In genomic region chr2:129192117-129192516, GRCh38 we compare ENCODE assay signal across 22 cellular contexts.
DNase-seq lines count a peak whose midpoint lies in the region; ATAC-seq and TF ChIP-seq lines count a peak whose summit lies in the region.
"Had no signal": no experiment of that assay in that cellular context is flagged by ENCODE, and none has a peak within 500 bp of the region (broad histone marks: within the 10 kb centered on the region; RNA-seq: fewer than 3 reads in every experiment).

No MANE protein-coding gene starts in this region.

- POLR2A ChIA-PET in MCF 10A (lab: Yijun Ruan, JAX): interaction anchor here (0.7 to 1.5 kb wide), 3 partner anchors 10 to 872 kb away, joined by 3 read pairs; no protein-coding TSS in a partner anchor

- H3K4me1 Mint-ChIP-seq in MCF 10A (ENCODE audit: insufficient read depth, unreplicated experiment) (peaks cover 31% of the 10 kb centered on the region), glutamatergic neuron (ENCODE audit: low read depth, unreplicated experiment) (no peaks in the 10 kb centered on the region), type B pancreatic cell (ENCODE audit: unreplicated experiment) (peaks cover 31% of the 10 kb centered on the region)
- H3K4me1 Mint-ChIP-seq: naive thymus-derived CD8-positive, alpha-beta T cell had no signal

- in situ Hi-C loops in G401 (cut with HindIII; ENCODE audit: low sequenced_read_pairs): no loop called here

- no TSS peak for BruUV-seq in MCF 10A (replicated peaks; lab: Mats Ljungman, UMichigan)

- H2AFZ ChIP-seq in OCI-LY1 (ENCODE audit: low read length): no peak overlapping the region

- H3F3A ChIP-seq in OCI-LY1 (ENCODE audit: insufficient read depth, low read length): no peaks in the 10 kb centered on the region

- H3K9me3 ChIP-seq in breast epithelium (no peaks in the 10 kb centered on the region), OCI-LY1 (ENCODE audit: low read length) (no peaks in the 10 kb centered on the region)
- H3K9me3 ChIP-seq: A549; ascending aorta; BLaER1 treated with 17β-estradiol and CSF1 and Interleukin-3, amounts not matched to agents 10 nM and 100 nM; sigmoid colon; testis had no signal

- H3K9me2 ChIP-seq in OCI-LY1 (ENCODE audit: low read depth, low read length): no peaks in the 10 kb centered on the region

- TF ChIP-seq POLR2A in breast epithelium (IDR thresholded peaks at IDR 0.05): no peak

- H3K9ac ChIP-seq in OCI-LY1 (ENCODE audit: low read length): no peak overlapping the region
- H3K9ac ChIP-seq: BLaER1 treated with 17β-estradiol and CSF1 and Interleukin-3, amounts not matched to agents 10 nM and 100 nM had no signal

- H3K27me3 ChIP-seq in breast epithelium (no peaks in the 10 kb centered on the region), OCI-LY1 (ENCODE audit: insufficient read depth, low read length) (no peaks in the 10 kb centered on the region)
- H3K27me3 ChIP-seq: ascending aorta; BLaER1 treated with 17β-estradiol and CSF1 and Interleukin-3, amounts not matched to agents 10 nM and 100 nM; sigmoid colon; testis had no signal

- intact Hi-C loops in MCF 10A (cut with micrococcal nuclease) (no loop called here), breast epithelium (cut with DNase I; ENCODE audit: low total_unique reads) (no loop called here)

- H3K27ac ChIP-seq in breast epithelium: no peak overlapping the region
- no peak overlapping the region for H3K27ac ChIP-seq in OCI-LY1 (ENCODE audit: low read depth, low read length, poor library complexity, severe bottlenecking)
- H3K27ac ChIP-seq: A549; ascending aorta; BLaER1 treated with 17β-estradiol and CSF1 and Interleukin-3, amounts not matched to agents 10 nM and 100 nM; sigmoid colon; testis had no signal

- H3K4me1 ChIP-seq in breast epithelium: no peaks in the 10 kb centered on the region
- H3K4me1 ChIP-seq in OCI-LY1 (ENCODE audit: insufficient read depth, low read length, severe bottlenecking): no peaks in the 10 kb centered on the region
- H3K4me1 ChIP-seq: A549, ascending aorta, sigmoid colon had no signal

- ATAC-seq in HG03280 (IDR thresholded peaks at IDR 0.05; ENCODE audit: unreplicated experiment): no peak
- ATAC-seq: A549; activated naive CD4-positive, alpha-beta T cell treated with anti-CD3 and anti-CD28 coated beads, Interleukin-2, amount 50 U/mL, for 72 hours; naive thymus-derived CD8-positive, alpha-beta T cell had no signal

- CTCF ChIA-PET in MCF 10A (lab: Yijun Ruan, JAX): interaction anchor here (0.9 to 1.0 kb wide), 2 partner anchors 10 to 14 kb away, joined by 3 to 4 read pairs; no protein-coding TSS in a partner anchor

- H3K36me3 ChIP-seq in breast epithelium: no peaks in the 10 kb centered on the region
- no peaks in the 10 kb centered on the region for H3K36me3 ChIP-seq in OCI-LY1 (ENCODE audit: insufficient read depth, low read length)
- H3K36me3 ChIP-seq: ascending aorta; BLaER1 treated with 17β-estradiol and CSF1 and Interleukin-3, amounts not matched to agents 10 nM and 100 nM; sigmoid colon had no signal

- peak overlapping the region; percentile 90 for H3K27ac Mint-ChIP-seq in MCF 10A (ENCODE audit: low read depth, unreplicated experiment)
- no peak overlapping the region for H3K27ac Mint-ChIP-seq in glutamatergic neuron (ENCODE audit: unreplicated experiment)
- H3K27ac Mint-ChIP-seq in type B pancreatic cell: peak overlapping the region; percentile 94
- H3K27ac Mint-ChIP-seq: activated naive CD4-positive, alpha-beta T cell treated with anti-CD3 and anti-CD28 coated beads, Interleukin-2, amount 50 U/mL, for 72 hours had no signal

- no peak overlapping the region for H3K4me2 ChIP-seq in OCI-LY1 (ENCODE audit: low read length)
- H3K4me2 ChIP-seq: A549; BLaER1 treated with 17β-estradiol and CSF1 and Interleukin-3, amounts not matched to agents 10 nM and 100 nM had no signal

- H3K36me3 Mint-ChIP-seq in MCF 10A (ENCODE audit: insufficient read depth, unreplicated experiment): peaks cover 5% of the 10 kb centered on the region
- no peaks in the 10 kb centered on the region for H3K36me3 Mint-ChIP-seq in glutamatergic neuron (ENCODE audit: unreplicated experiment)
- no peaks in the 10 kb centered on the region for H3K36me3 Mint-ChIP-seq in type B pancreatic cell
- H3K36me3 Mint-ChIP-seq: activated naive CD4-positive, alpha-beta T cell treated with anti-CD3 and anti-CD28 coated beads, Interleukin-2, amount 50 U/mL, for 72 hours; naive thymus-derived CD8-positive, alpha-beta T cell had no signal

- no peaks in the 10 kb centered on the region for H4K20me1 ChIP-seq in OCI-LY1 (ENCODE audit: insufficient read depth, low read length)
- H4K20me1 ChIP-seq: BLaER1 treated with 17β-estradiol and CSF1 and Interleukin-3, amounts not matched to agents 10 nM and 100 nM had no signal

- H3K4me3 ChIP-seq in breast epithelium: no peak overlapping the region
- H3K4me3 ChIP-seq in OCI-LY1 (ENCODE audit: low read depth, low read length, poor library complexity, severe bottlenecking): no peak overlapping the region
- H3K4me3 ChIP-seq: A549; ascending aorta; BLaER1 treated with 17β-estradiol and CSF1 and Interleukin-3, amounts not matched to agents 10 nM and 100 nM; sigmoid colon; testis had no signal

- H3K79me2 ChIP-seq in OCI-LY1 (ENCODE audit: insufficient read depth, low read length): no peaks in the 10 kb centered on the region

- H3K9me3 Mint-ChIP-seq in MCF 10A (ENCODE audit: unreplicated experiment) (no peaks in the 10 kb centered on the region), glutamatergic neuron (ENCODE audit: unreplicated experiment) (no peaks in the 10 kb centered on the region), type B pancreatic cell (peaks cover 5% of the 10 kb centered on the region)
- H3K9me3 Mint-ChIP-seq: activated naive CD4-positive, alpha-beta T cell treated with anti-CD3 and anti-CD28 coated beads, Interleukin-2, amount 50 U/mL, for 72 hours; naive thymus-derived CD8-positive, alpha-beta T cell had no signal

- DNase-seq in MCF 10A (ENCODE audit: unreplicated experiment): no peak
- DNase-seq in breast epithelium (ENCODE audit: low spot score in 2 of 2): no peak
- peak; percentile 39 for DNase-seq in glutamatergic neuron
- no peak for DNase-seq in type B pancreatic cell (ENCODE audit: extremely low spot score, unreplicated experiment)
- DNase-seq in G401 (ENCODE audit: low spot score): no peak
- DNase-seq in NCI-H2196 treated with DMSO at 0.1 percent for 48 hours (lab: John Stamatoyannopoulos, UW; ENCODE audit: unreplicated experiment): no peak
- DNase-seq: cerebellar nuclear complex; effector CD8-positive, alpha-beta T cell; GDM1; left cardiac atrium; mesenchymal stem cell; MM.1S; naive thymus-derived CD8-positive, alpha-beta T cell; NCI-H187 treated with DMSO at 0.1 percent for 48 hours; sigmoid colon; testis had no signal

- H3K4me3 Mint-ChIP-seq in MCF 10A (ENCODE audit: unreplicated experiment) (no peak overlapping the region), glutamatergic neuron (ENCODE audit: unreplicated experiment) (no peak overlapping the region), type B pancreatic cell (peak overlapping the region; percentile 57)
- H3K4me3 Mint-ChIP-seq: naive thymus-derived CD8-positive, alpha-beta T cell had no signal

- no peaks in the 10 kb centered on the region for H3K27me3 Mint-ChIP-seq in MCF 10A (ENCODE audit: insufficient read depth, unreplicated experiment)
- peaks cover 4% of the 10 kb centered on the region for H3K27me3 Mint-ChIP-seq in glutamatergic neuron (ENCODE audit: unreplicated experiment)
- H3K27me3 Mint-ChIP-seq in type B pancreatic cell: no peaks in the 10 kb centered on the region

- TF ChIP-seq CTCF in MCF 10A (IDR thresholded peaks at IDR 0.05; ENCODE audit: unreplicated experiment) (no peak), breast epithelium (IDR thresholded peaks at IDR 0.05) (no peak), OCI-LY1 (IDR thresholded peaks at IDR 0.05; ENCODE audit: low read length) (peak; percentile 38; the same call in 1 of the 2 replicates), glutamatergic neuron (IDR thresholded peaks at IDR 0.05; ENCODE audit: partially characterized antibody, unreplicated experiment) (peak; percentile 45), type B pancreatic cell (conservative IDR thresholded peaks at IDR 0.05) (no peak)

Comparison
In these comparisons a context has a peak if more than half of its experiments do, and no peak if none do; other contexts are left out.
1. CTCF ChIP-seq: peak in OCI-LY1 (single experiment) and glutamatergic neuron (single experiment); none in MCF 10A (single experiment), breast epithelium (0 of 3) and type B pancreatic cell (single experiment).